Comparison of ENCODE assay signal across 18 cellular contexts in genomic region chr3:186760141-186760813, GRCh38. TPM values are rescaled to one million over a fixed set of nuclear protein-coding genes. Genes with fewer than 3 reads are reported as not detected.
DNase-seq lines count a peak whose midpoint lies in the region; ATAC-seq, FAIRE-seq and TF ChIP-seq lines count a peak whose summit lies in the region.
"Had no signal": no experiment of that assay in that cellular context is flagged by ENCODE, and none has a peak within 500 bp of the region (broad histone marks: within the 10 kb centered on the region; RNA-seq: fewer than 3 reads in every experiment).

No MANE protein-coding gene starts in this region.

- H4K20me1 ChIP-seq in K562 (replicated peaks; ENCODE audit: control insufficient read depth, insufficient read depth, low read length): no peaks in the 10 kb centered on the region
- no peaks in the 10 kb centered on the region for H4K20me1 ChIP-seq in HepG2 (ENCODE audit: insufficient read depth, low read length)

- H3K27me3 ChIP-seq in K562 (ENCODE audit: control insufficient read depth in 2 of 2, insufficient read depth in 2 of 2, low read length in 2 of 2) (peaks cover 2 to 11% of the 10 kb centered on the region in 2 experiments; a peak in 3 of 5 replicates), HepG2 (ENCODE audit: control insufficient read depth in 1 of 2, insufficient read depth in 2 of 2, low read length in 2 of 2) (no peaks in the 10 kb centered on the region)
- H3K27me3 ChIP-seq in effector memory CD4-positive, alpha-beta T cell (replicated peaks; ENCODE audit: control insufficient read depth, insufficient read depth, low read length, poor library complexity, severe bottlenecking): no peaks in the 10 kb centered on the region
- H3K27me3 ChIP-seq: BE2C had no signal

- H2AFZ ChIP-seq in K562 (ENCODE audit: low read depth, low read length) (no peak overlapping the region), HepG2 (ENCODE audit: low read length) (no peak overlapping the region)
- H2AFZ ChIP-seq: GM23248 had no signal

- H3K27ac ChIP-seq in K562 (ENCODE audit: extremely low read depth, low read depth, low read length) (no peak overlapping the region), HepG2 (ENCODE audit: extremely low read length, insufficient read depth, low read length) (no peak overlapping the region)
- H3K27ac ChIP-seq in effector memory CD4-positive, alpha-beta T cell (ENCODE audit: insufficient read depth, low read length, poor library complexity, severe bottlenecking): no peak overlapping the region
- H3K27ac ChIP-seq: GM23248, prostate gland, thoracic aorta had no signal

- DNase-seq in DMS53 (lab: John Stamatoyannopoulos, UW): peak; percentile 91
- DNase-seq in H4 (ENCODE audit: low spot score): peak; percentile 40
- no peak for DNase-seq in K562 (ENCODE audit: extremely low read depth in 1 of 4, low spot score in 3 of 4)
- peak; percentile 46 for DNase-seq in HepG2 (ENCODE audit: low spot score)
- DNase-seq in NCI-H446 treated with DMSO at 0.1 percent for 48 hours (lab: John Stamatoyannopoulos, UW): no peak
- no peak for DNase-seq in effector memory CD4-positive, alpha-beta T cell
- DNase-seq: activated B cell treated with CpG ODN at 0.5 μM for 24 hours; activated naive CD4-positive, alpha-beta T cell treated with Interleukin-2 at 50 U/mL for 16 hours; BE2C; GM23248; NCI-H2227 treated with DMSO at 0.1 percent for 48 hours; SHP77 treated with DMSO at 0.1 percent for 48 hours had no signal

- H3K4me2 ChIP-seq in K562 (ENCODE audit: insufficient read depth, low read length) (no peak overlapping the region), HepG2 (ENCODE audit: low read depth, low read length) (no peak overlapping the region)

- TF ChIP-seq POLR2A in K562 (conservative IDR thresholded peaks at IDR 0.05): no peak
- TF ChIP-seq POLR2A in HepG2 (IDR thresholded peaks at IDR 0.05; ENCODE audit: insufficient read depth in 1 of 2, low read depth in 2 of 2, low read length in 2 of 2): no peak

- no peak overlapping the region for H3K4me3 ChIP-seq in K562
- H3K4me3 ChIP-seq in HepG2 (replicated peaks in 1 of 3; ENCODE audit: insufficient read depth in 1 of 3, low read depth in 2 of 3, low read length in 3 of 3): no peak overlapping the region
- H3K4me3 ChIP-seq in effector memory CD4-positive, alpha-beta T cell (ENCODE audit: insufficient read depth, low read depth, low read length, poor library complexity, severe bottlenecking): no peak overlapping the region
- H3K4me3 ChIP-seq: GM23248, prostate gland, thoracic aorta had no signal

- H3K36me3 ChIP-seq in K562 (ENCODE audit: control insufficient read depth, insufficient read depth, low read length): no peaks in the 10 kb centered on the region
- H3K36me3 ChIP-seq in HepG2 (replicated peaks in 1 of 2; ENCODE audit: control insufficient read depth in 1 of 2, insufficient read depth in 2 of 2, low read length in 2 of 2): no peaks in the 10 kb centered on the region
- H3K36me3 ChIP-seq in effector memory CD4-positive, alpha-beta T cell (ENCODE audit: control insufficient read depth, insufficient read depth, low read length): no peaks in the 10 kb centered on the region
- H3K36me3 ChIP-seq: BE2C, prostate gland, thoracic aorta had no signal

- BruUV-seq in K562 (replicated peaks; lab: Mats Ljungman, UMichigan) (no TSS peak), HepG2 (replicated peaks; lab: Mats Ljungman, UMichigan) (no TSS peak)

- H3K9ac ChIP-seq in K562 (ENCODE audit: insufficient read depth in 1 of 2, low read depth in 2 of 2, low read length in 2 of 2) (no peak overlapping the region), HepG2 (ENCODE audit: insufficient read depth, low read depth, low read length) (no peak overlapping the region)
- H3K9ac ChIP-seq: GM23248 had no signal

- intact Hi-C loops in K562 (cut with micrococcal nuclease): no loop called here
- intact Hi-C loops in HepG2 (cut with micrococcal nuclease; ENCODE audit: unreplicated experiment): no loop called here

- ATAC-seq in K562 (no peak), HepG2 (peak; percentile 28; the same call in 1 of the 3 replicates), HG03442 (IDR thresholded peaks at IDR 0.05; ENCODE audit: unreplicated experiment) (no peak)

- FAIRE-seq in K562 (lab: Jason Lieb, UNC): no peak
- FAIRE-seq in HepG2 (lab: Jason Lieb, UNC): no peak
- FAIRE-seq: colon, frontal cortex had no signal

- H3K4me1 ChIP-seq in K562 (replicated peaks in 1 of 2; ENCODE audit: control insufficient read depth in 2 of 2, insufficient read depth in 2 of 2, low read length in 2 of 2) (peaks cover 0 to 2% of the 10 kb centered on the region in 2 experiments; a peak in 2 of 5 replicates), HepG2 (ENCODE audit: insufficient read depth, low read length) (peaks cover 13% of the 10 kb centered on the region; the same call in 1 of the 2 replicates)
- no peaks in the 10 kb centered on the region for H3K4me1 ChIP-seq in effector memory CD4-positive, alpha-beta T cell (ENCODE audit: control insufficient read depth, insufficient read depth, low read length, poor library complexity, severe bottlenecking)
- H3K4me1 ChIP-seq: BE2C, prostate gland had no signal

- 49% methylated on average over 10 of the region's 10 CpGs for WGBS in K562 (ENCODE audit: insufficient coverage, low coverage, missing lambda C conversion rate)
- 79% methylated on average over 10 of the region's 10 CpGs for WGBS in HepG2 (ENCODE audit: low lambda C conversion rate)

- TF ChIP-seq EP300 in K562 (IDR thresholded peaks at IDR 0.05; ENCODE audit: low read length) (no peak), HepG2 (IDR thresholded peaks at IDR 0.05; ENCODE audit: low read depth in 2 of 2, low read length in 2 of 2) (no peak), HepG2 (CRISPR knock-in tag; IDR thresholded peaks at IDR 0.05; ENCODE audit: borderline replicate concordance) (no peak)

- H3K9me3 ChIP-seq in K562 (replicated peaks; ENCODE audit: control insufficient read depth, insufficient read depth, low read depth, low read length) (no peaks in the 10 kb centered on the region), HepG2 (ENCODE audit: low read length) (no peaks in the 10 kb centered on the region)
- H3K9me3 ChIP-seq in effector memory CD4-positive, alpha-beta T cell (ENCODE audit: control insufficient read depth, low read length): no peaks in the 10 kb centered on the region
- H3K9me3 ChIP-seq: BE2C, prostate gland, thoracic aorta had no signal

- TF ChIP-seq RAD21 in K562 (CRISPR knock-in tag; conservative IDR thresholded peaks at IDR 0.05 in 1 of 2, IDR thresholded peaks at IDR 0.05 in 1 of 2) (no peak), HepG2 (CRISPR knock-in tag; IDR thresholded peaks at IDR 0.05) (no peak)

- no peaks in the 10 kb centered on the region for H3K79me2 ChIP-seq in K562 (ENCODE audit: control insufficient read depth, insufficient read depth, low read length)
- no peaks in the 10 kb centered on the region for H3K79me2 ChIP-seq in HepG2 (ENCODE audit: insufficient read depth, low read length)

- POLR2A ChIA-PET in K562 (lab: Yijun Ruan, JAX) (interaction anchor here (1.1 to 1.8 kb wide), 2 partner anchors 11 to 24 kb away, joined by 3 to 9 read pairs; partner anchors contain the start of gene EIF4A2), HepG2 (lab: Yijun Ruan, JAX) (interaction anchor here (1.0 to 1.3 kb wide), 4 partner anchors 23 to 148 kb away, joined by 3 to 5 read pairs (median 4); no protein-coding TSS in a partner anchor)

- TF ChIP-seq CTCF in K562 (IDR thresholded peaks at IDR 0.05 in 2 of 3, conservative IDR thresholded peaks at IDR 0.05 in 1 of 3; ENCODE audit: insufficient read depth in 2 of 3, low read depth in 1 of 3, low read length in 3 of 3) (no peak), HepG2 (CRISPR knock-in tag; IDR thresholded peaks at IDR 0.05) (no peak)

- no peaks in the 10 kb centered on the region for H3K9me1 ChIP-seq in K562 (ENCODE audit: control insufficient read depth, insufficient read depth, low read length)

- CTCF ChIA-PET in K562 (lab: Yijun Ruan, JAX; ENCODE audit: low intra/inter-chr PET ratio) (no interaction called here), HepG2 (lab: Yijun Ruan, JAX; ENCODE audit: low intra/inter-chr PET ratio, low total read pairs) (no interaction called here)

- in situ Hi-C loops in K562 (cut with MboI): no loop called here
- in situ Hi-C loops in HepG2 (cut with HindIII; ENCODE audit: extremely low pct_ligation_motif_present, low pct_unique_long_range_greater_than_20kb): no loop called here

RNA-seq across cellular contexts. Expression of gene EIF4A2, which starts 23.1 kb away (rescaled TPM):
- total RNA-seq in H4 (2014; rRNA removed; shearing (Covaris generic)): 416 and 440 TPM in 2 replicates
- total RNA-seq in K562 (2011; cell fraction: chromatin; rRNA removed; ENCODE audit: low replicate concordance): 907 and 2,185 TPM in 2 replicates
- total RNA-seq in K562 (2011; cell fraction: nucleolus; rRNA removed): 596 and 759 TPM in 2 replicates
- 826 and 984 TPM in 2 replicates for total RNA-seq in K562 (2011; cell fraction: nucleoplasm; rRNA removed)
- total RNA-seq in K562 (2014; rRNA removed) (307 and 311 TPM in 2 replicates), K562 (2014; rRNA removed; fragmentation: Illumina TruSeq; extraction: Trizol) (509 and 525 TPM in 2 replicates), K562 (2015; rRNA removed; fragmentation: Illumina TruSeq; extraction: Trizol) (454 and 491 TPM in 2 replicates), K562 (2021) (314 and 345 TPM in 2 replicates), HepG2 (2016; rRNA removed; fragmentation: Illumina TruSeq; extraction: Trizol) (446 and 480 TPM in 2 replicates)
- polyA plus RNA-seq in K562 (2011; rRNA removed) (610 and 754 TPM in 2 replicates), K562 (2014; fragmentation: Illumina TruSeq; extraction: Trizol) (348 and 435 TPM in 2 replicates), K562 (2014; fragmentation: Nextera tagmentation; extraction: Ambion mirVana) (100 to 1,000 TPM; 329 to 333 TPM), K562 (2014; rRNA removed) (486 and 488 TPM in 2 replicates), HepG2 (2011; rRNA removed) (475 and 596 TPM in 2 replicates)
- polyA plus RNA-seq in K562 (2011; cell fraction: cytosol; rRNA removed): 99.9 and 649 TPM in 2 replicates
- polyA plus RNA-seq in K562 (2011; cell fraction: nucleus; rRNA removed): 835 and 1,465 TPM in 2 replicates
- polyA plus RNA-seq in K562 (2012): 245 and 306 TPM in 2 replicates
- polyA minus RNA-seq in K562 (2011; rRNA and poly(A)+ RNA removed): 799 and 873 TPM in 2 replicates
- 331 and 423 TPM in 2 replicates for polyA minus RNA-seq in K562 (2011; cell fraction: cytosol; rRNA and poly(A)+ RNA removed)
- 872 and 1,595 TPM in 2 replicates for polyA minus RNA-seq in K562 (2011; cell fraction: nucleus; rRNA and poly(A)+ RNA removed)
- total RNA-seq in HepG2 (2016; cell fraction: cytosol; rRNA removed; fragmentation: Illumina TruSeq; extraction: Trizol; ENCODE audit: low read depth): 146 and 165 TPM in 2 replicates
- 450 and 480 TPM in 2 replicates for total RNA-seq in HepG2 (2016; cell fraction: insoluble cytoplasmic fraction; rRNA removed; fragmentation: Illumina TruSeq; extraction: Trizol)
- 286 and 327 TPM in 2 replicates for total RNA-seq in HepG2 (2016; cell fraction: membrane; rRNA removed; fragmentation: Illumina TruSeq; extraction: Trizol)
- 656 and 709 TPM in 2 replicates for total RNA-seq in HepG2 (2016; cell fraction: nucleus; rRNA removed; fragmentation: Illumina TruSeq; extraction: Trizol)
- 247 and 610 TPM in 2 replicates for polyA plus RNA-seq in HepG2 (2011; cell fraction: cytosol; rRNA removed)
- 443 and 672 TPM in 2 replicates for polyA plus RNA-seq in HepG2 (2011; cell fraction: nucleus; rRNA removed)
- polyA plus RNA-seq in HepG2 (2012): 536 and 611 TPM in 2 replicates
- 52.8 and 60.6 TPM in 2 replicates for polyA plus RNA-seq in HepG2 (2016; cell fraction: cytosol; fragmentation: Illumina TruSeq; extraction: Trizol; ENCODE audit: low read depth)
- polyA plus RNA-seq in HepG2 (2016; cell fraction: insoluble cytoplasmic fraction; fragmentation: Illumina TruSeq; extraction: Trizol; ENCODE audit: low read depth): 340 and 366 TPM in 2 replicates
- 139 and 154 TPM in 2 replicates for polyA plus RNA-seq in HepG2 (2016; cell fraction: membrane; fragmentation: Illumina TruSeq; extraction: Trizol; ENCODE audit: low read depth)
- polyA plus RNA-seq in HepG2 (2016; cell fraction: nucleus; fragmentation: Illumina TruSeq; extraction: Trizol; ENCODE audit: insufficient read depth, low read depth): 727 and 748 TPM in 2 replicates
- 191 and 270 TPM in 2 replicates for polyA minus RNA-seq in HepG2 (2011; rRNA and poly(A)+ RNA removed; ENCODE audit: low replicate concordance)
- polyA minus RNA-seq in HepG2 (2011; cell fraction: cytosol; rRNA and poly(A)+ RNA removed): 288 and 321 TPM in 2 replicates
- polyA minus RNA-seq in HepG2 (2011; cell fraction: nucleus; rRNA and poly(A)+ RNA removed): 1,137 and 1,381 TPM in 2 replicates

RNA-seq across cellular contexts. Expression of gene KNG1, which starts 43.1 kb away (rescaled TPM):
- not detected in 2 replicates for total RNA-seq in H4 (2014; rRNA removed; shearing (Covaris generic))
- not detected in 2 replicates for total RNA-seq in K562 (2011; cell fraction: chromatin; rRNA removed; ENCODE audit: low replicate concordance)
- not detected in 2 replicates for total RNA-seq in K562 (2011; cell fraction: nucleolus; rRNA removed)
- not detected in 2 replicates for total RNA-seq in K562 (2011; cell fraction: nucleoplasm; rRNA removed)
- total RNA-seq in K562 (2014; rRNA removed) (not detected in 2 replicates), K562 (2014; rRNA removed; fragmentation: Illumina TruSeq; extraction: Trizol) (not detected in 2 replicates), K562 (2015; rRNA removed; fragmentation: Illumina TruSeq; extraction: Trizol) (not detected in 2 replicates), K562 (2021) (0.07 and 0.09 TPM in 2 replicates), HepG2 (2016; rRNA removed; fragmentation: Illumina TruSeq; extraction: Trizol) (3.5 and 7.0 TPM in 2 replicates)
- polyA plus RNA-seq in K562 (2011; rRNA removed) (not detected in 2 replicates), K562 (2014; fragmentation: Illumina TruSeq; extraction: Trizol) (not detected in 2 replicates), K562 (2014; fragmentation: Nextera tagmentation; extraction: Ambion mirVana) (not detected), K562 (2014; rRNA removed) (not detected in 2 replicates), HepG2 (2011; rRNA removed) (6.5 and 8.1 TPM in 2 replicates)
- polyA plus RNA-seq in K562 (2011; cell fraction: cytosol; rRNA removed): not detected in 2 replicates
- polyA plus RNA-seq in K562 (2011; cell fraction: nucleus; rRNA removed): not detected in 2 replicates
- polyA plus RNA-seq in K562 (2012): not detected in 2 replicates
- polyA minus RNA-seq in K562 (2011; rRNA and poly(A)+ RNA removed): not detected in 2 replicates
- polyA minus RNA-seq in K562 (2011; cell fraction: cytosol; rRNA and poly(A)+ RNA removed): not detected in 2 replicates
- not detected in 2 replicates for polyA minus RNA-seq in K562 (2011; cell fraction: nucleus; rRNA and poly(A)+ RNA removed)
- 0.79 and 1.1 TPM in 2 replicates for total RNA-seq in HepG2 (2016; cell fraction: cytosol; rRNA removed; fragmentation: Illumina TruSeq; extraction: Trizol; ENCODE audit: low read depth)
- total RNA-seq in HepG2 (2016; cell fraction: insoluble cytoplasmic fraction; rRNA removed; fragmentation: Illumina TruSeq; extraction: Trizol): 3.2 and 6.2 TPM in 2 replicates
- 1.4 and 1.9 TPM in 2 replicates for total RNA-seq in HepG2 (2016; cell fraction: membrane; rRNA removed; fragmentation: Illumina TruSeq; extraction: Trizol)
- 5.9 and 6.8 TPM in 2 replicates for total RNA-seq in HepG2 (2016; cell fraction: nucleus; rRNA removed; fragmentation: Illumina TruSeq; extraction: Trizol)
- polyA plus RNA-seq in HepG2 (2011; cell fraction: cytosol; rRNA removed): 3.1 and 7.2 TPM in 2 replicates
- polyA plus RNA-seq in HepG2 (2011; cell fraction: nucleus; rRNA removed): 5.2 and 7.9 TPM in 2 replicates
- 12.8 and 13.5 TPM in 2 replicates for polyA plus RNA-seq in HepG2 (2012)
- polyA plus RNA-seq in HepG2 (2016; cell fraction: cytosol; fragmentation: Illumina TruSeq; extraction: Trizol; ENCODE audit: low read depth): 1.0 and 1.3 TPM in 2 replicates
- polyA plus RNA-seq in HepG2 (2016; cell fraction: insoluble cytoplasmic fraction; fragmentation: Illumina TruSeq; extraction: Trizol; ENCODE audit: low read depth): 3.7 and 3.9 TPM in 2 replicates
- polyA plus RNA-seq in HepG2 (2016; cell fraction: membrane; fragmentation: Illumina TruSeq; extraction: Trizol; ENCODE audit: low read depth): 1.2 and 1.4 TPM in 2 replicates
- 7.8 and 10.3 TPM in 2 replicates for polyA plus RNA-seq in HepG2 (2016; cell fraction: nucleus; fragmentation: Illumina TruSeq; extraction: Trizol; ENCODE audit: insufficient read depth, low read depth)
- 3.1 TPM in 1 of 2 replicates, not detected in the other for polyA minus RNA-seq in HepG2 (2011; rRNA and poly(A)+ RNA removed; ENCODE audit: low replicate concordance)
- polyA minus RNA-seq in HepG2 (2011; cell fraction: cytosol; rRNA and poly(A)+ RNA removed): 1.8 and 3.5 TPM in 2 replicates
- 2.6 and 4.5 TPM in 2 replicates for polyA minus RNA-seq in HepG2 (2011; cell fraction: nucleus; rRNA and poly(A)+ RNA removed)
- total RNA-seq: activated B cell treated with CpG ODN at 0.5 μM for 24 hours, frontal cortex, GM23248, neural crest cell, thoracic aorta had no signal
- polyA plus RNA-seq: GM23248 had no signal

RNA-seq across cellular contexts. Expression of gene RFC4, which starts 46.0 kb away (rescaled TPM):
- total RNA-seq in H4 (2014; rRNA removed; shearing (Covaris generic)): 131 and 150 TPM in 2 replicates
- 83.7 and 192 TPM in 2 replicates for total RNA-seq in K562 (2011; cell fraction: chromatin; rRNA removed; ENCODE audit: low replicate concordance)
- 38.6 and 48.2 TPM in 2 replicates for total RNA-seq in K562 (2011; cell fraction: nucleolus; rRNA removed)
- total RNA-seq in K562 (2011; cell fraction: nucleoplasm; rRNA removed): 72.6 and 72.7 TPM in 2 replicates
- 127 and 138 TPM in 2 replicates for total RNA-seq in K562 (2014; rRNA removed)
- total RNA-seq in K562 (2014; rRNA removed; fragmentation: Illumina TruSeq; extraction: Trizol): 191 and 198 TPM in 2 replicates
- 162 and 180 TPM in 2 replicates for total RNA-seq in K562 (2015; rRNA removed; fragmentation: Illumina TruSeq; extraction: Trizol)
- 109 and 122 TPM in 2 replicates for total RNA-seq in K562 (2021)
- 84.9 and 105 TPM in 2 replicates for polyA plus RNA-seq in K562 (2011; rRNA removed)
- 19.1 and 34.8 TPM in 2 replicates for polyA plus RNA-seq in K562 (2011; cell fraction: cytosol; rRNA removed)
- 177 and 244 TPM in 2 replicates for polyA plus RNA-seq in K562 (2011; cell fraction: nucleus; rRNA removed)
- polyA plus RNA-seq in K562 (2012): 127 and 129 TPM in 2 replicates
- 161 and 181 TPM in 2 replicates for polyA plus RNA-seq in K562 (2014; fragmentation: Illumina TruSeq; extraction: Trizol)
- polyA plus RNA-seq in K562 (2014; fragmentation: Nextera tagmentation; extraction: Ambion mirVana): 100 to 1,000 TPM; 180 to 227 TPM
- polyA plus RNA-seq in K562 (2014; rRNA removed): 166 and 195 TPM in 2 replicates
- polyA minus RNA-seq in K562 (2011; rRNA and poly(A)+ RNA removed): 44.9 and 47.6 TPM in 2 replicates
- polyA minus RNA-seq in K562 (2011; cell fraction: cytosol; rRNA and poly(A)+ RNA removed): 28.5 and 30.7 TPM in 2 replicates
- 28.0 and 43.4 TPM in 2 replicates for polyA minus RNA-seq in K562 (2011; cell fraction: nucleus; rRNA and poly(A)+ RNA removed)
- 103 and 109 TPM in 2 replicates for total RNA-seq in HepG2 (2016; rRNA removed; fragmentation: Illumina TruSeq; extraction: Trizol)
- total RNA-seq in HepG2 (2016; cell fraction: cytosol; rRNA removed; fragmentation: Illumina TruSeq; extraction: Trizol; ENCODE audit: low read depth): 40.2 and 42.1 TPM in 2 replicates
- 106 and 115 TPM in 2 replicates for total RNA-seq in HepG2 (2016; cell fraction: insoluble cytoplasmic fraction; rRNA removed; fragmentation: Illumina TruSeq; extraction: Trizol)
- 31.0 and 31.4 TPM in 2 replicates for total RNA-seq in HepG2 (2016; cell fraction: membrane; rRNA removed; fragmentation: Illumina TruSeq; extraction: Trizol)
- total RNA-seq in HepG2 (2016; cell fraction: nucleus; rRNA removed; fragmentation: Illumina TruSeq; extraction: Trizol): 68.8 and 77.7 TPM in 2 replicates
- 15.1 and 18.5 TPM in 2 replicates for polyA plus RNA-seq in HepG2 (2011; rRNA removed)
- 7.9 and 8.6 TPM in 2 replicates for polyA plus RNA-seq in HepG2 (2011; cell fraction: cytosol; rRNA removed)
- 32.1 and 36.9 TPM in 2 replicates for polyA plus RNA-seq in HepG2 (2011; cell fraction: nucleus; rRNA removed)
- 26.8 and 40.8 TPM in 2 replicates for polyA plus RNA-seq in HepG2 (2012)
- polyA plus RNA-seq in HepG2 (2016; cell fraction: cytosol; fragmentation: Illumina TruSeq; extraction: Trizol; ENCODE audit: low read depth): 9.3 and 10.4 TPM in 2 replicates
- polyA plus RNA-seq in HepG2 (2016; cell fraction: insoluble cytoplasmic fraction; fragmentation: Illumina TruSeq; extraction: Trizol; ENCODE audit: low read depth): 97.0 and 99.6 TPM in 2 replicates
- polyA plus RNA-seq in HepG2 (2016; cell fraction: membrane; fragmentation: Illumina TruSeq; extraction: Trizol; ENCODE audit: low read depth): 10.8 and 11.9 TPM in 2 replicates
- 133 and 142 TPM in 2 replicates for polyA plus RNA-seq in HepG2 (2016; cell fraction: nucleus; fragmentation: Illumina TruSeq; extraction: Trizol; ENCODE audit: insufficient read depth, low read depth)
- 2.1 and 21.7 TPM in 2 replicates for polyA minus RNA-seq in HepG2 (2011; rRNA and poly(A)+ RNA removed; ENCODE audit: low replicate concordance)
- 4.9 and 11.6 TPM in 2 replicates for polyA minus RNA-seq in HepG2 (2011; cell fraction: cytosol; rRNA and poly(A)+ RNA removed)
- polyA minus RNA-seq in HepG2 (2011; cell fraction: nucleus; rRNA and poly(A)+ RNA removed): 11.7 and 14.3 TPM in 2 replicates

Comparison
In these comparisons a context has a peak if more than half of its experiments do, and no peak if none do; other contexts are left out.
1. DNase-seq: peak in DMS53 (single experiment), H4 (single experiment) and HepG2 (single experiment); none in K562 (0 of 4), NCI-H446 treated with DMSO at 0.1 percent for 48 hours (single experiment) and effector memory CD4-positive, alpha-beta T cell (0 of 3).